ENCODE assay signal across 8 cellular contexts in genomic region chr16:23148166-23148512, GRCh38. TPM values are rescaled to one million over a fixed set of nuclear protein-coding genes. Genes with fewer than 3 reads are reported as not detected.
DNase-seq lines count a peak whose midpoint lies in the region; ATAC-seq, FAIRE-seq and TF ChIP-seq lines count a peak whose summit lies in the region.

No MANE protein-coding gene starts in this region.

- peak in 1 of 2 experiments; percentile 35 for DNase-seq in A549 (ENCODE audit: low read depth in 1 of 2, low spot score in 1 of 2)
- peak; percentile 47 for DNase-seq in bronchial epithelial cell (ENCODE audit: low read depth)
- no peak for DNase-seq in cerebellum (ENCODE audit: low spot score)
- no peak for DNase-seq in inferior parietal cortex (ENCODE audit: extremely low spot score)
- DNase-seq in 8988T: no peak

- H3K4me3 ChIP-seq in A549 (peak overlapping the region; percentile 64), HUES64 (ENCODE audit: low read length) (peak overlapping the region; percentile 78), bronchial epithelial cell (ENCODE audit: low read depth, low read length) (peak overlapping the region; percentile 72), mucosa of stomach (ENCODE audit: low read length) (peak overlapping the region; percentile 44)

- TF ChIP-seq POLR2A in A549 (IDR thresholded peaks at IDR 0.05; ENCODE audit: low read length): no peak

- H3K9me3 ChIP-seq in A549 (no peaks in the 10 kb centered on the region), HUES64 (ENCODE audit: insufficient read depth, low read depth, low read length) (no peaks in the 10 kb centered on the region), mucosa of stomach (ENCODE audit: control insufficient read depth, low read length) (no peaks in the 10 kb centered on the region)

- no peaks in the 10 kb centered on the region for H3K36me3 ChIP-seq in HUES64 (ENCODE audit: insufficient read depth, low read length)
- no peaks in the 10 kb centered on the region for H3K36me3 ChIP-seq in bronchial epithelial cell (ENCODE audit: control insufficient read depth, insufficient read depth, low read length)
- H3K36me3 ChIP-seq in mucosa of stomach (ENCODE audit: control insufficient read depth, insufficient read depth, low read length): no peaks in the 10 kb centered on the region

- H3K27ac ChIP-seq in A549: peak overlapping the region; percentile 95 to 97
- no peak overlapping the region; the same call in 1 of the 2 replicates for H3K27ac ChIP-seq in HUES64 (ENCODE audit: low read depth, low read length)

- TF ChIP-seq EP300 in A549 (IDR thresholded peaks at IDR 0.05): no peak

- peak overlapping the region; percentile 72 for H3K9ac ChIP-seq in HUES64 (ENCODE audit: low read depth, low read length)
- peak overlapping the region; percentile 38 for H3K9ac ChIP-seq in mucosa of stomach (ENCODE audit: low read length)

- H3K4me1 ChIP-seq in A549: peaks cover 52% of the 10 kb centered on the region
- peaks cover 28% of the 10 kb centered on the region for H3K4me1 ChIP-seq in HUES64 (ENCODE audit: insufficient read depth, low read length)
- H3K4me1 ChIP-seq in mucosa of stomach (ENCODE audit: control insufficient read depth, insufficient read depth, low read length): peaks cover 13% of the 10 kb centered on the region

- no peak for TF ChIP-seq RAD21 in A549 (conservative IDR thresholded peaks at IDR 0.05 in 1 of 2, IDR thresholded peaks at IDR 0.05 in 1 of 2)

- H3K4me2 ChIP-seq in A549: peak overlapping the region; percentile 83

- ATAC-seq in A549 (no peak), HG03442 (IDR thresholded peaks at IDR 0.05; ENCODE audit: unreplicated experiment) (no peak)

- 22% methylated on average over 7 of the region's 7 CpGs for WGBS in A549 (ENCODE audit: missing lambda C conversion rate)
- 53% methylated on average over 6 of the region's 7 CpGs for WGBS in HUES64

- CTCF ChIA-PET in A549 (lab: Yijun Ruan, JAX): interaction anchor here (0.6 to 3.1 kb wide), 2 partner anchors 70 to 287 kb away, joined by 4 to 11 read pairs; no protein-coding TSS in a partner anchor

- peaks cover 12% of the 10 kb centered on the region; the same call in 1 of the 2 replicates for H3K27me3 ChIP-seq in HUES64 (ENCODE audit: insufficient read depth, low read length)
- no peaks in the 10 kb centered on the region for H3K27me3 ChIP-seq in bronchial epithelial cell (ENCODE audit: control insufficient read depth, insufficient read depth, low read length)
- no peaks in the 10 kb centered on the region for H3K27me3 ChIP-seq in mucosa of stomach (ENCODE audit: control insufficient read depth, insufficient read depth, low read length)

- POLR2A ChIA-PET in A549 (lab: Yijun Ruan, JAX): interaction anchor here (0.8 to 1.4 kb wide), 2 partner anchors 15 to 77 kb away, joined by 3 to 7 read pairs; no protein-coding TSS in a partner anchor

- FAIRE-seq in A549 (lab: Jason Lieb, UNC) (no peak), bronchial epithelial cell (lab: Jason Lieb, UNC) (no peak)

- TF ChIP-seq CTCF in A549 (IDR thresholded peaks at IDR 0.05): no peak
- TF ChIP-seq CTCF in bronchial epithelial cell (IDR thresholded peaks at IDR 0.05; ENCODE audit: insufficient read depth, low read length, severe bottlenecking): no peak

TF ChIP-seq in A549, 52 proteins besides CTCF, POLR2A, EP300 and RAD21:
- TF ChIP-seq ZFP36 (IDR thresholded peaks at IDR 0.05; ENCODE audit: borderline replicate concordance, partially characterized antibody) (peak; percentile 43), HDAC2 (IDR thresholded peaks at IDR 0.05) (no peak), KDM1A (IDR thresholded peaks at IDR 0.05; ENCODE audit: low read depth) (peak; percentile 67; the same call in 1 of the 2 replicates)

RNA-seq across cellular contexts. Expression of gene USP31, which starts 1.1 kb away (rescaled TPM):
- polyA plus RNA-seq in A549 (2011; rRNA removed) (17.9 and 18.0 TPM in 2 replicates), A549 (2017; fragmentation: RNase III; extraction: RNeasy Plus Mini Kit Qiagen cat#74134 plus additional on column Dnase treatment) (8.3 to 10.0 TPM (median 9.8 TPM) in 3 replicates)
- 9.9 and 10.3 TPM in 2 replicates for polyA plus RNA-seq in A549 (2012; cell fraction: cytosol; rRNA removed)
- polyA plus RNA-seq in A549 (2012; cell fraction: nucleus; rRNA removed): 21.4 and 21.8 TPM in 2 replicates
- 45.1 and 45.8 TPM in 2 replicates for polyA minus RNA-seq in A549 (2011; rRNA and poly(A)+ RNA removed)
- 5.0 TPM for polyA plus RNA-seq in HUES64 (2013, experiment 1 of 2)
- 5.0 TPM for polyA plus RNA-seq in HUES64 (2013, experiment 2 of 2)
- total RNA-seq in bronchial epithelial cell (12.3 and 13.4 TPM in 2 replicates), cerebellum (25.4 TPM)

RNA-seq across cellular contexts. Expression of gene SCNN1G, which starts 34.4 kb away (rescaled TPM):
- polyA plus RNA-seq in A549 (2011; rRNA removed) (0.05 and 0.20 TPM in 2 replicates), A549 (2017; fragmentation: RNase III; extraction: RNeasy Plus Mini Kit Qiagen cat#74134 plus additional on column Dnase treatment) (0.03 TPM in 2 of 3 replicates, not detected in the other)
- 0.05 and 0.06 TPM in 2 replicates for polyA plus RNA-seq in A549 (2012; cell fraction: cytosol; rRNA removed)
- 0.10 and 0.13 TPM in 2 replicates for polyA plus RNA-seq in A549 (2012; cell fraction: nucleus; rRNA removed)
- polyA minus RNA-seq in A549 (2011; rRNA and poly(A)+ RNA removed): 0.10 and 0.12 TPM in 2 replicates
- 0.20 TPM for polyA plus RNA-seq in HUES64 (2013, experiment 1 of 2)
- polyA plus RNA-seq in HUES64 (2013, experiment 2 of 2): 0.44 TPM
- total RNA-seq in bronchial epithelial cell (0.38 TPM in 1 of 2 replicates, not detected in the other), cerebellum (0.27 TPM)
